15 cellular contexts compared by ENCODE assay signal in genomic region chr2:107826749-107827148, GRCh38. TPM values are rescaled to one million over a fixed set of nuclear protein-coding genes. Genes with fewer than 3 reads are reported as not detected.
"Had no signal": no experiment of that assay in that cellular context is flagged by ENCODE, and none has a peak within 500 bp of the region (broad histone marks: within the 10 kb centered on the region; RNA-seq: fewer than 3 reads in every experiment).

TSS of gene RGPD4 (plus strand) at chr2:107826892. CDS start at chr2:107827014, 122 bp downstream.

RNA-seq across cellular contexts. Expression of gene RGPD4, which starts in this region (rescaled TPM):
- total RNA-seq: hepatocyte, kidney, kidney epithelial cell, left lobe of liver, left ventricle myocardium inferior, liver, lower leg skin, lower lobe of right lung, lung microvascular endothelial cell, mesenteric fat pad, mucosa of gallbladder, myocyte had no signal
- polyA plus RNA-seq: immature natural killer cell, liver, lung, mammary epithelial cell had no signal
